In genomic region chr1:212504171-212504803, GRCh38 we compare ENCODE assay signal across 15 cellular contexts.
"Had no signal": no experiment of that assay in that cellular context is flagged by ENCODE, and none has a peak within 500 bp of the region (broad histone marks: within the 10 kb centered on the region; RNA-seq: fewer than 3 reads in every experiment).

No MANE protein-coding gene starts in this region.

- H3K4me3 Mint-ChIP-seq: activated B cell treated with CpG ODN at 0.5 μM for 24 hours; activated naive CD8-positive, alpha-beta T cell treated with anti-CD3 and anti-CD28 coated beads for 36 hours; naive thymus-derived CD8-positive, alpha-beta T cell; stimulated activated memory B cell treated with anti-CD40 and anti-IgM and Interleukin-4, amounts not matched to agents 10 μg/mL and 1 μg/mL and 100 μg/mL, for 72 hours; T-helper 1 cell treated with Interleukin-12 subunit alpha and Interleukin-12 subunit beta and Interleukin-4 antibody, amounts not matched to agents 30 μg/mL and 1 μg/mL, for 36 hours had no signal

- H3K4me1 ChIP-seq: heart left ventricle had no signal

- H3K36me3 Mint-ChIP-seq: activated naive CD8-positive, alpha-beta T cell treated with anti-CD3 and anti-CD28 coated beads for 36 hours; naive thymus-derived CD8-positive, alpha-beta T cell; stimulated activated memory B cell treated with anti-CD40 and anti-IgM and Interleukin-4, amounts not matched to agents 10 μg/mL and 1 μg/mL and 100 μg/mL, for 72 hours had no signal

- H3K9me3 ChIP-seq: mucosa of descending colon had no signal

- H3K27ac ChIP-seq: brain microvascular endothelial cell, heart left ventricle had no signal

- H3K4me1 Mint-ChIP-seq: activated B cell treated with CpG ODN at 0.5 μM for 24 hours; activated naive CD8-positive, alpha-beta T cell treated with anti-CD3 and anti-CD28 coated beads for 36 hours; naive thymus-derived CD8-positive, alpha-beta T cell; stimulated activated memory B cell treated with anti-CD40 and anti-IgM and Interleukin-4, amounts not matched to agents 10 μg/mL and 1 μg/mL and 100 μg/mL, for 72 hours had no signal

- ATAC-seq: heart left ventricle; naive thymus-derived CD8-positive, alpha-beta T cell; right cardiac atrium; SK-N-SH treated with all-trans-retinoic acid at 6 μM for 48 hours; stimulated activated memory B cell treated with anti-CD40 and anti-IgM and Interleukin-4, amounts not matched to agents 10 μg/mL and 1 μg/mL and 100 μg/mL, for 72 hours had no signal

- DNase-seq: activated B cell treated with CpG ODN at 0.5 μM for 24 hours; activated naive CD8-positive, alpha-beta T cell treated with anti-CD3 and anti-CD28 coated beads for 36 hours; brain microvascular endothelial cell; foreskin melanocyte; heart left ventricle; mucosa of descending colon; naive thymus-derived CD8-positive, alpha-beta T cell; nucleus accumbens; right cardiac atrium; trophoblast cell had no signal

- H3K36me3 ChIP-seq: brain microvascular endothelial cell, heart left ventricle had no signal

- H3K9me3 Mint-ChIP-seq: activated B cell treated with CpG ODN at 0.5 μM for 24 hours; activated naive CD8-positive, alpha-beta T cell treated with anti-CD3 and anti-CD28 coated beads for 36 hours; naive thymus-derived CD8-positive, alpha-beta T cell; stimulated activated memory B cell treated with anti-CD40 and anti-IgM and Interleukin-4, amounts not matched to agents 10 μg/mL and 1 μg/mL and 100 μg/mL, for 72 hours; T-helper 1 cell treated with Interleukin-12 subunit alpha and Interleukin-12 subunit beta and Interleukin-4 antibody, amounts not matched to agents 30 μg/mL and 1 μg/mL, for 36 hours had no signal

- H3K27ac Mint-ChIP-seq: activated B cell treated with CpG ODN at 0.5 μM for 24 hours; activated naive CD8-positive, alpha-beta T cell treated with anti-CD3 and anti-CD28 coated beads for 36 hours; naive thymus-derived CD8-positive, alpha-beta T cell; progenitor cell of endocrine pancreas; stimulated activated memory B cell treated with anti-CD40 and anti-IgM and Interleukin-4, amounts not matched to agents 10 μg/mL and 1 μg/mL and 100 μg/mL, for 72 hours; T-helper 1 cell treated with Interleukin-12 subunit alpha and Interleukin-12 subunit beta and Interleukin-4 antibody, amounts not matched to agents 30 μg/mL and 1 μg/mL, for 36 hours had no signal

- H3K4me3 ChIP-seq: heart left ventricle, mucosa of descending colon, smooth muscle cell had no signal

- H3K27me3 Mint-ChIP-seq: activated naive CD8-positive, alpha-beta T cell treated with anti-CD3 and anti-CD28 coated beads for 36 hours had no signal

- H3K27me3 ChIP-seq: brain microvascular endothelial cell, heart left ventricle had no signal
